19 cellular contexts compared by ENCODE assay signal in the genomic region with DNA sequence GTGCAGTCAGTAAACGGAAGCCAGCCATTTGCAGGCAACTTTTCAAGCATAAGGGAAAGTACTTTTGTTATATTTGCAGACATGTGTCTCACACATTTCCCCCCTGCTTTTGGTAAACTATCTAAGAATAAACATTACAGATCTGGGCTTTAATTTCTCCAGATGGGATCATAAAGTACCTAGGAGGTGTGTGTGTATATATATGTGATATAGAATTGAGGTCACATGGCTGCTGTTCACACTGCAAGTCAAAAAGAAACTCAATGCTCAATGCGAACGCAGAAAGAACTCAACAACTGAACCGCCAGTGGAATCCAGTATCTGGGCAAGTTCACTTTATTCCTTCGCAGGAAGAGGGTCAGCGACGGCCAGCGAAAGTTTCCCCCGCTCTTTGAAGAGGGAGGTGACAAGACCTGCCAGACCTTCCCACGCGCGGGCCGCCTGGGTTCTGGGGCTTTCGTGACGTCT. TPM values are rescaled to one million over a fixed set of nuclear protein-coding genes. Genes with fewer than 3 reads are reported as not detected.
DNase-seq lines count a peak whose midpoint lies in the region; ATAC-seq lines count a peak whose summit lies in the region.
"Had no signal": no experiment of that assay in that cellular context is flagged by ENCODE, and none has a peak within 500 bp of the region (broad histone marks: within the 10 kb centered on the region; RNA-seq: fewer than 3 reads in every experiment).

No MANE protein-coding gene starts in this region.

- H3K27me3 ChIP-seq in iPS-20b (ENCODE audit: insufficient read depth, low read length) (peaks cover 100% of the 10 kb centered on the region), skeletal muscle satellite cell (ENCODE audit: control insufficient read depth, insufficient read depth, low read length) (peaks cover 66% of the 10 kb centered on the region)

- H3K9ac ChIP-seq in iPS-20b (ENCODE audit: low read depth, low read length) (no peak overlapping the region), skeletal muscle satellite cell (ENCODE audit: low read depth, low read length) (no peak overlapping the region)

- no peaks in the 10 kb centered on the region for H3K9me3 ChIP-seq in iPS-20b (ENCODE audit: insufficient read depth, low read depth, low read length)
- no peaks in the 10 kb centered on the region for H3K9me3 ChIP-seq in skeletal muscle satellite cell (replicated peaks; ENCODE audit: low read length)
- H3K9me3 ChIP-seq: lower lobe of right lung, psoas muscle had no signal

- H3K36me3 Mint-ChIP-seq in activated naive CD8-positive, alpha-beta T cell = no peaks in the 10 kb centered on the region
- H3K36me3 Mint-ChIP-seq: activated naive CD4-positive, alpha-beta T cell treated with anti-CD3 and anti-CD28 coated beads, Interleukin-2, amount 10 ng/mL, durations not matched to agents 7 days and 5 days had no signal

- H3K4me3 ChIP-seq in iPS-20b (ENCODE audit: low read length) = peak overlapping the region; percentile 73
- H3K4me3 ChIP-seq in skeletal muscle satellite cell (ENCODE audit: low read length) = no peak overlapping the region
- H3K4me3 ChIP-seq: K562 had no signal

- peak; percentile 22 for DNase-seq in DMS 273 (lab: John Stamatoyannopoulos, UW; ENCODE audit: unreplicated experiment)
- DNase-seq in DMS 273 treated with DMSO at 0.1 percent for 48 hours (lab: John Stamatoyannopoulos, UW) = no peak
- DNase-seq in HUDEP-2 (lab: John Stamatoyannopoulos, UW; ENCODE audit: unreplicated experiment in 76 of 76) = no peak
- no peak for DNase-seq in stimulated activated CD4-positive, alpha-beta T cell treated with anti-CD3 and anti-CD28 coated beads, Interleukin-1b, Interleukin-23, amount 100 ng/mL, for 48 hours
- DNase-seq: activated CD4-positive, alpha-beta T cell treated with anti-CD3 and anti-CD28 coated beads, Interleukin-2, amount 50 U/mL, for 1 hour; activated naive CD4-positive, alpha-beta T cell treated with anti-CD3 and anti-CD28 coated beads, Interleukin-2, amount 10 ng/mL, durations not matched to agents 7 days and 5 days; dermis blood vessel endothelial cell; DMS153; foreskin melanocyte; lower lobe of right lung; NCI-H2029 treated with DMSO at 0.1 percent for 48 hours; psoas muscle; stimulated activated CD4-positive, alpha-beta T cell treated with anti-CD3 and anti-CD28 coated beads, Interleukin-4, amount 100 ng/mL, for 4 hours had no signal

- no peak for ATAC-seq in GM18502 (IDR thresholded peaks at IDR 0.05; ENCODE audit: poor library complexity, unreplicated experiment)
- ATAC-seq: K562, lower lobe of right lung, psoas muscle had no signal

- no peak overlapping the region for H3K27ac Mint-ChIP-seq in activated naive CD8-positive, alpha-beta T cell
- H3K27ac Mint-ChIP-seq: activated naive CD4-positive, alpha-beta T cell treated with anti-CD3 and anti-CD28 coated beads, Interleukin-2, amount 10 ng/mL, durations not matched to agents 7 days and 5 days had no signal

- peaks cover 46% of the 10 kb centered on the region for H3K27me3 Mint-ChIP-seq in activated naive CD8-positive, alpha-beta T cell

- H3K4me1 Mint-ChIP-seq in activated naive CD8-positive, alpha-beta T cell (ENCODE audit: low read depth) = peaks cover 13% of the 10 kb centered on the region

- H3K9me3 Mint-ChIP-seq in activated naive CD8-positive, alpha-beta T cell (ENCODE audit: low read depth) = no peaks in the 10 kb centered on the region
- H3K9me3 Mint-ChIP-seq: activated naive CD4-positive, alpha-beta T cell treated with anti-CD3 and anti-CD28 coated beads, Interleukin-2, amount 10 ng/mL, durations not matched to agents 7 days and 5 days had no signal

- H3K4me2 ChIP-seq in skeletal muscle satellite cell (ENCODE audit: low read length) = peak overlapping the region; percentile 95

- H3K4me3 Mint-ChIP-seq in activated naive CD8-positive, alpha-beta T cell = peak overlapping the region; percentile 32
- H3K4me3 Mint-ChIP-seq: activated naive CD4-positive, alpha-beta T cell treated with anti-CD3 and anti-CD28 coated beads, Interleukin-2, amount 10 ng/mL, durations not matched to agents 7 days and 5 days had no signal

- H3K4me1 ChIP-seq in iPS-20b (ENCODE audit: insufficient read depth, low read length) = peaks cover 8% of the 10 kb centered on the region; the same call in 1 of the 2 replicates
- H3K4me1 ChIP-seq in skeletal muscle satellite cell (ENCODE audit: control insufficient read depth, insufficient read depth, low read length) = peaks cover 4% of the 10 kb centered on the region

- H3K36me3 ChIP-seq in iPS-20b (ENCODE audit: insufficient read depth, low read depth, low read length) = no peaks in the 10 kb centered on the region
- H3K36me3 ChIP-seq in skeletal muscle satellite cell (ENCODE audit: insufficient read depth, low read length) = no peaks in the 10 kb centered on the region
- H3K36me3 ChIP-seq: lower lobe of right lung had no signal

- H3K27ac ChIP-seq in iPS-20b (ENCODE audit: low read length) = no peak overlapping the region
- H3K27ac ChIP-seq: 22Rv1, lower lobe of right lung, psoas muscle had no signal

RNA-seq across cellular contexts. Expression of gene POU3F3, which starts 17.7 kb away (rescaled TPM):
- total RNA-seq in skeletal muscle satellite cell (2012; rRNA removed) = 0.44 and 1.3 TPM in 2 replicates
- total RNA-seq: K562, lower lobe of right lung, psoas muscle had no signal
